23 cellular contexts compared by ENCODE assay signal in the genomic region with DNA sequence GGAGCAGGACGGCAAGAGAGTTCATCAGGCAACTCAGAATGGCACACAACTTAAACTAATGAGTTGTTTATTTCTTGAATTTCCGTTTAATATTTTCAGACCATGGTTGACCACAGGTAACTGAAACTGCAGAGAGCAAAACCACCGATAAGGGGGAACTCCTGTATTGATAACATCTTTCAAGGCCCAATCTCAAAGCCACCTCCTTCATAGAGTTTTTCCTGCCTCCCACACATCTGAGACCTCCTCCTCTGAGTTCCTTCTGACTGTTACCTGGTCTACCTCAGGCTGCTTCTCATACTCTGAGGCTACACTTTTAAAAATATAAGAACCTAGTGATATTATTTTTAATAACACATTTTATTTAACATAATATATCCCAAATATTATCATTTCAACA.
DNase-seq lines count a peak whose midpoint lies in the region; ATAC-seq, FAIRE-seq and TF ChIP-seq lines count a peak whose summit lies in the region.
"Had no signal": no experiment of that assay in that cellular context is flagged by ENCODE, and none has a peak within 500 bp of the region (broad histone marks: within the 10 kb centered on the region; RNA-seq: fewer than 3 reads in every experiment).

No MANE protein-coding gene starts in this region.

- H2AFZ ChIP-seq in GM12878 (ENCODE audit: control insufficient read depth, low read depth, low read length): no peak overlapping the region
- H2AFZ ChIP-seq: GM23248 had no signal

- no peaks in the 10 kb centered on the region for H3K36me3 ChIP-seq in GM12878 (ENCODE audit: control insufficient read depth in 2 of 2, insufficient read depth in 2 of 2, low read length in 1 of 2)
- H3K36me3 ChIP-seq: BLaER1 had no signal

- POLR2A ChIA-PET in GM12878 (lab: Charles Lee): interaction anchor here (0.6 kb wide), 1 partner anchor 323 kb away, joined by 3 read pairs; no protein-coding TSS in a partner anchor

- intact Hi-C loops in GM12878 (cut with micrococcal nuclease; ENCODE audit: unreplicated experiment): no loop called here

- H3K27me3 ChIP-seq in GM12878 (replicated peaks in 1 of 2; ENCODE audit: control insufficient read depth in 2 of 2, insufficient read depth in 2 of 2, low read length in 1 of 2): no peaks in the 10 kb centered on the region
- H3K27me3 ChIP-seq: BLaER1 had no signal

- TF ChIP-seq RAD21 in GM12878 (IDR thresholded peaks at IDR 0.05; ENCODE audit: insufficient read depth, low read depth, low read length): no peak

- 3% methylated on average over 3 of the region's 3 CpGs for WGBS in GM12878 (ENCODE audit: insufficient coverage, insufficient replicate concordance, low lambda C conversion rate, missing lambda C conversion rate)

- H4K20me1 ChIP-seq in GM12878 (ENCODE audit: control insufficient read depth, insufficient read depth): no peaks in the 10 kb centered on the region
- H4K20me1 ChIP-seq: BLaER1 had no signal

- H3K9ac ChIP-seq in GM12878 (ENCODE audit: control insufficient read depth, insufficient read depth, low read length): no peak overlapping the region
- H3K9ac ChIP-seq: BLaER1, GM23248 had no signal

- no peak for TF ChIP-seq EP300 in GM12878 (IDR thresholded peaks at IDR 0.05; ENCODE audit: borderline replicate concordance in 1 of 2, control insufficient read depth in 1 of 2, low read depth in 2 of 2, low read length in 2 of 2)

- no peaks in the 10 kb centered on the region for H3K9me3 ChIP-seq in GM12878 (replicated peaks; ENCODE audit: control insufficient read depth, insufficient read depth, low read length)
- H3K9me3 ChIP-seq: BLaER1, Caco-2 had no signal

- H3K27ac ChIP-seq in GM12878 (ENCODE audit: control insufficient read depth, insufficient read depth): no peak overlapping the region
- H3K27ac ChIP-seq: 22Rv1, BLaER1, C4-2B, GM23248 had no signal

- RAD21 ChIA-PET in GM12878 (lab: Charles Lee; ENCODE audit: unreplicated experiment): no interaction called here

- H3K4me2 ChIP-seq in GM12878 (ENCODE audit: control insufficient read depth, insufficient read depth): no peak overlapping the region
- H3K4me2 ChIP-seq: BLaER1 had no signal

- BruUV-seq in GM12878 (replicated peaks; lab: Mats Ljungman, UMichigan): no TSS peak

- H3K4me3 ChIP-seq in GM12865 (ENCODE audit: low read depth, low read length): no peak overlapping the region
- no peak overlapping the region for H3K4me3 ChIP-seq in GM12878
- H3K4me3 ChIP-seq: BLaER1, GM23248 had no signal

- DNase-seq in GM12865 (ENCODE audit: low read depth) (peak; percentile 9), GM12878 (ENCODE audit: low read depth, low spot score) (no peak), mucosa of gallbladder (ENCODE audit: low spot score) (no peak), iPS-NIHi11 (ENCODE audit: low spot score) (no peak), GM20000 (ENCODE audit: low spot score) (no peak)
- DNase-seq: Caco-2; CD4-positive, CD25-positive, alpha-beta regulatory T cell; CD8-positive, alpha-beta T cell; DMS153; DND-41; GM23248; H7; HCEC 1CT had no signal

- no peaks in the 10 kb centered on the region for H3K4me1 ChIP-seq in GM12878 (ENCODE audit: control insufficient read depth, insufficient read depth, low read length)
- H3K4me1 ChIP-seq: BLaER1, Caco-2 had no signal

- TF ChIP-seq CTCF in GM12865 (IDR thresholded peaks at IDR 0.05; ENCODE audit: insufficient read depth, low read depth, low read length, missing control alignments): no peak
- TF ChIP-seq CTCF in GM12878 (IDR thresholded peaks at IDR 0.05 in 2 of 3, conservative IDR thresholded peaks at IDR 0.05 in 1 of 3; ENCODE audit: control insufficient read depth in 2 of 3, extremely low read depth in 1 of 3, insufficient read depth in 1 of 3, low read depth in 3 of 3, low read length in 3 of 3): no peak
- TF ChIP-seq CTCF in GM20000 (IDR thresholded peaks at IDR 0.05; ENCODE audit: extremely low read depth, missing control alignments): no peak

- ATAC-seq in GM18868 (IDR thresholded peaks at IDR 0.05; ENCODE audit: unreplicated experiment): peak; percentile 63
- peak; percentile 60 for ATAC-seq in HG02852 (IDR thresholded peaks at IDR 0.05; ENCODE audit: unreplicated experiment)
- ATAC-seq in GM12878: peak; percentile 22; the same call in 1 of the 3 replicates
- no peak for ATAC-seq in HG03280 (IDR thresholded peaks at IDR 0.05; ENCODE audit: unreplicated experiment)
- ATAC-seq: CD8-positive, alpha-beta T cell had no signal

- TF ChIP-seq POLR2A in GM12878 (IDR thresholded peaks at IDR 0.05; ENCODE audit: low read depth, low read length): no peak

- SMC1A ChIA-PET in GM12878 (lab: Charles Lee; ENCODE audit: uncharacterized antibody, unreplicated experiment): interaction anchor here (1.3 kb wide), 1 partner anchor 310 kb away, joined by 3 read pairs; no protein-coding TSS in a partner anchor

- CTCF ChIA-PET in GM12878 (lab: Yijun Ruan, JAX): interaction anchor here (2.1 to 3.0 kb wide), 2 partner anchors 282 to 310 kb away, joined by 7 to 14 read pairs; no protein-coding TSS in a partner anchor

- FAIRE-seq in GM12878 (lab: Jason Lieb, UNC): no peak
- FAIRE-seq: A204.1, GM12892, GM18507, H1 had no signal

- no peaks in the 10 kb centered on the region for H3K79me2 ChIP-seq in GM12878 (ENCODE audit: control insufficient read depth, insufficient read depth, low read length)

- in situ Hi-C loops in GM12878 (cut with MboI): loop anchor here (25.0 kb wide), 1 partner anchor 182 kb away; no protein-coding TSS in a partner anchor

TF ChIP-seq in GM12878, 131 proteins besides CTCF, POLR2A, EP300 and RAD21:
- TF ChIP-seq ZNF622 (IDR thresholded peaks at IDR 0.05) (no peak), ETV6 (conservative IDR thresholded peaks at IDR 0.05 in 1 of 2, IDR thresholded peaks at IDR 0.05 in 1 of 2; ENCODE audit: borderline replicate concordance in 1 of 2, low read depth in 1 of 2) (no peak), DPF2 (IDR thresholded peaks at IDR 0.05) (no peak), NFXL1 (IDR thresholded peaks at IDR 0.05; ENCODE audit: borderline replicate concordance) (no peak), ZSCAN29 (IDR thresholded peaks at IDR 0.05) (no peak), RB1 (IDR thresholded peaks at IDR 0.05; ENCODE audit: borderline replicate concordance) (no peak), JUNB (IDR thresholded peaks at IDR 0.05) (no peak), HDGF (IDR thresholded peaks at IDR 0.05) (no peak), SREBF2 (IDR thresholded peaks at IDR 0.05; ENCODE audit: low read length) (no peak), SIN3A (IDR thresholded peaks at IDR 0.05; ENCODE audit: low read depth, low read length) (no peak), PBX3 (IDR thresholded peaks at IDR 0.05; ENCODE audit: insufficient replicate concordance, low read depth, low read length) (no peak)
- TF ChIP-seq, protein P1, sequence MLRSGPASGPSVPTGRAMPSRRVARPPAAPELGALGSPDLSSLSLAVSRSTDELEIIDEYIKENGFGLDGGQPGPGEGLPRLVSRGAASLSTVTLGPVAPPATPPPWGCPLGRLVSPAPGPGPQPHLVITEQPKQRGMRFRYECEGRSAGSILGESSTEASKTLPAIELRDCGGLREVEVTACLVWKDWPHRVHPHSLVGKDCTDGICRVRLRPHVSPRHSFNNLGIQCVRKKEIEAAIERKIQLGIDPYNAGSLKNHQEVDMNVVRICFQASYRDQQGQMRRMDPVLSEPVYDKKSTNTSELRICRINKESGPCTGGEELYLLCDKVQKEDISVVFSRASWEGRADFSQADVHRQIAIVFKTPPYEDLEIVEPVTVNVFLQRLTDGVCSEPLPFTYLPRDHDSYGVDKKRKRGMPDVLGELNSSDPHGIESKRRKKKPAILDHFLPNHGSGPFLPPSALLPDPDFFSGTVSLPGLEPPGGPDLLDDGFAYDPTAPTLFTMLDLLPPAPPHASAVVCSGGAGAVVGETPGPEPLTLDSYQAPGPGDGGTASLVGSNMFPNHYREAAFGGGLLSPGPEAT (IDR thresholded peaks at IDR 0.05; ENCODE audit: low read depth): no peak
